In genomic region chr4:109631709-109632108, GRCh38 we compare ENCODE assay signal across 15 cellular contexts.
DNase-seq lines count a peak whose midpoint lies in the region; ATAC-seq and TF ChIP-seq lines count a peak whose summit lies in the region.
"Had no signal": no experiment of that assay in that cellular context is flagged by ENCODE, and none has a peak within 500 bp of the region (broad histone marks: within the 10 kb centered on the region; RNA-seq: fewer than 3 reads in every experiment).

No MANE protein-coding gene starts in this region.

- peaks cover 2% of the 10 kb centered on the region for H3K9me3 Mint-ChIP-seq in activated B cell treated with CpG ODN at 0.5 μM for 24 hours
- H3K9me3 Mint-ChIP-seq: central memory CD8-positive, alpha-beta T cell had no signal

- intact Hi-C loops in activated B cell treated with CpG ODN at 0.5 μM for 24 hours (cut with micrococcal nuclease) (no loop called here), testis (cut with DNase I; ENCODE audit: low total_unique reads) (no loop called here), A673 (cut with micrococcal nuclease; ENCODE audit: unreplicated experiment) (no loop called here)

- peaks cover 18% of the 10 kb centered on the region for H3K36me3 Mint-ChIP-seq in activated B cell treated with CpG ODN at 0.5 μM for 24 hours (ENCODE audit: low read depth)

- no peak overlapping the region for H3K4me3 Mint-ChIP-seq in activated B cell treated with CpG ODN at 0.5 μM for 24 hours
- H3K4me3 Mint-ChIP-seq: activated CD4-positive, alpha-beta memory T cell treated with anti-CD3 and anti-CD28 coated beads, Interleukin-2, amount 10 ng/mL, durations not matched to agents 7 days and 5 days; central memory CD8-positive, alpha-beta T cell had no signal

- no peak for TF ChIP-seq CTCF in DND-41 (IDR thresholded peaks at IDR 0.05; ENCODE audit: borderline replicate concordance, extremely low read depth, low read length, poor library complexity, severe bottlenecking)
- TF ChIP-seq CTCF in activated B cell treated with CpG ODN at 0.5 μM for 24 hours (IDR thresholded peaks at IDR 0.05) = no peak
- no peak for TF ChIP-seq CTCF in testis (IDR thresholded peaks at IDR 0.05)
- no peak for TF ChIP-seq CTCF in A673 (conservative IDR thresholded peaks at IDR 0.05; ENCODE audit: low read depth, low read length)

- H3K4me1 Mint-ChIP-seq in activated B cell treated with CpG ODN at 0.5 μM for 24 hours = peaks cover 19% of the 10 kb centered on the region

- WGBS in testis, 2 donors = 31 to 38% methylated on average over 4 of the region's 4 CpGs

- H3K9me3 ChIP-seq in DND-41 (ENCODE audit: insufficient read depth, low read length, severe bottlenecking) (no peaks in the 10 kb centered on the region), testis (no peaks in the 10 kb centered on the region), A673 (ENCODE audit: low read depth, low read length, poor library complexity, severe bottlenecking) (no peaks in the 10 kb centered on the region)
- H3K9me3 ChIP-seq: vagina had no signal

- no peaks in the 10 kb centered on the region for H3K4me1 ChIP-seq in DND-41 (ENCODE audit: insufficient read depth, low read length)
- no peaks in the 10 kb centered on the region for H3K4me1 ChIP-seq in testis
- H3K4me1 ChIP-seq in A673 (ENCODE audit: insufficient read depth, low read length, poor library complexity, severe bottlenecking) = peaks cover 9% of the 10 kb centered on the region
- H3K4me1 ChIP-seq: vagina had no signal

- POLR2A ChIA-PET in activated B cell treated with CpG ODN at 0.5 μM for 24 hours (lab: Charles Lee) = interaction anchor here (1.1 kb wide), 1 partner anchor 17 kb away, joined by 4 read pairs; no protein-coding TSS in a partner anchor
- POLR2A ChIA-PET in A673 (lab: Charles Lee; ENCODE audit: low non-redundant PET) = no interaction called here

- no peak overlapping the region for H2AFZ ChIP-seq in DND-41 (ENCODE audit: low read depth, low read length)

- CTCF ChIA-PET in activated B cell treated with CpG ODN at 0.5 μM for 24 hours (lab: Charles Lee) (interaction anchor here (1.5 kb wide), 1 partner anchor 9 kb away, joined by 4 read pairs; no protein-coding TSS in a partner anchor), A673 (lab: Charles Lee) (no interaction called here)

- ATAC-seq in DND-41 (ENCODE audit: insufficient read depth, low read depth) (peak; percentile 48; the same call in 1 of the 3 replicates), activated B cell treated with CpG ODN at 0.5 μM for 24 hours (ENCODE audit: low read depth) (peak; percentile 14), HG03196 (IDR thresholded peaks at IDR 0.05; ENCODE audit: unreplicated experiment) (no peak)

- H3K27me3 ChIP-seq in DND-41 (ENCODE audit: insufficient read depth, low read length, poor library complexity) = no peaks in the 10 kb centered on the region
- H3K27me3 ChIP-seq in testis = no peaks in the 10 kb centered on the region
- H3K27me3 ChIP-seq in A673 (replicated peaks; ENCODE audit: insufficient read depth, low read depth, low read length, poor library complexity) = no peaks in the 10 kb centered on the region
- H3K27me3 ChIP-seq: vagina had no signal

- H3K4me3 ChIP-seq in DND-41 (ENCODE audit: low read depth in 1 of 2, low read length in 2 of 2) (no peak overlapping the region), testis (no peak overlapping the region), A673 (ENCODE audit: low read depth, low read length, poor library complexity, severe bottlenecking) (no peak overlapping the region)
- H3K4me3 ChIP-seq: vagina had no signal

- peaks cover 3% of the 10 kb centered on the region; the same call in 1 of the 2 replicates for H4K20me1 ChIP-seq in DND-41 (ENCODE audit: insufficient read depth, low read length)

- H3K27ac Mint-ChIP-seq in activated B cell treated with CpG ODN at 0.5 μM for 24 hours = peak overlapping the region; percentile 71
- H3K27ac Mint-ChIP-seq: activated CD4-positive, alpha-beta memory T cell treated with anti-CD3 and anti-CD28 coated beads, Interleukin-2, amount 10 ng/mL, durations not matched to agents 7 days and 5 days had no signal

- DNase-seq in AG08396 (ENCODE audit: low spot score) = peak; percentile 13
- DNase-seq in DND-41 = no peak
- no peak for DNase-seq in activated B cell treated with CpG ODN at 0.5 μM for 24 hours
- peak; percentile 42 for DNase-seq in iris pigment epithelial cell (ENCODE audit: low read depth)
- no peak for DNase-seq in NCI-H2196 (lab: John Stamatoyannopoulos, UW; ENCODE audit: unreplicated experiment)
- no peak for DNase-seq in testis
- no peak for DNase-seq in A673 (ENCODE audit: low spot score)
- DNase-seq: activated CD4-positive, alpha-beta memory T cell treated with anti-CD3 and anti-CD28 coated beads, Interleukin-2, amount 10 ng/mL, durations not matched to agents 7 days and 5 days; DMS79 treated with DMSO at 0.1 percent for 48 hours; hypothalamus; NCI-H1105; SIG-M5 had no signal

- H3K36me3 ChIP-seq in DND-41 (ENCODE audit: insufficient read depth, low read length) (no peaks in the 10 kb centered on the region), testis (ENCODE audit: low read depth, missing control alignments) (no peaks in the 10 kb centered on the region), A673 (ENCODE audit: insufficient read depth, low read length, poor library complexity, severe bottlenecking) (no peaks in the 10 kb centered on the region)
- H3K36me3 ChIP-seq: vagina had no signal

- no peak overlapping the region for H3K4me2 ChIP-seq in DND-41 (ENCODE audit: insufficient read depth, low read length)

- TF ChIP-seq POLR2A in testis (IDR thresholded peaks at IDR 0.05) = no peak

- H3K27me3 Mint-ChIP-seq in activated B cell treated with CpG ODN at 0.5 μM for 24 hours = no peaks in the 10 kb centered on the region
- H3K27me3 Mint-ChIP-seq: activated CD4-positive, alpha-beta memory T cell treated with anti-CD3 and anti-CD28 coated beads, Interleukin-2, amount 10 ng/mL, durations not matched to agents 7 days and 5 days; central memory CD8-positive, alpha-beta T cell had no signal

- no peak overlapping the region for H3K9ac ChIP-seq in DND-41 (ENCODE audit: low read depth, low read length)

- BruUV-seq in A673 (replicated peaks; lab: Mats Ljungman, UMichigan) = no TSS peak

- H3K79me2 ChIP-seq in DND-41 (ENCODE audit: insufficient read depth, low read length) = peaks cover 8% of the 10 kb centered on the region; the same call in 1 of the 2 replicates

- H3K27ac ChIP-seq in DND-41 (ENCODE audit: low read length) = no peak overlapping the region
- H3K27ac ChIP-seq in testis = no peak overlapping the region
- no peak overlapping the region for H3K27ac ChIP-seq in A673 (ENCODE audit: low read depth, low read length, poor library complexity, severe bottlenecking)
- H3K27ac ChIP-seq: vagina had no signal

Comparison
In these comparisons a context has a peak if more than half of its experiments do, and no peak if none do; other contexts are left out.
1. DNase-seq: peak in AG08396 (single experiment) and iris pigment epithelial cell (single experiment); none in DND-41 (single experiment), activated B cell treated with CpG ODN at 0.5 μM for 24 hours (single experiment), NCI-H2196 (single experiment), testis (single experiment) and A673 (single experiment).